Comparison of ENCODE assay signal across 28 cellular contexts in genomic region chr5:31990296-31990695, GRCh38.
A peak's percentile ranks its signal among the peaks of the same experiment; 100 is the strongest.
DNase-seq lines count a peak whose midpoint lies in the region; ATAC-seq and TF ChIP-seq lines count a peak whose summit lies in the region.
"Had no signal": no experiment of that assay in that cellular context is flagged by ENCODE, and none has a peak within 500 bp of the region (broad histone marks: within the 10 kb centered on the region; RNA-seq: fewer than 3 reads in every experiment).

No MANE protein-coding gene starts in this region.

- peaks cover 33% of the 10 kb centered on the region for H3F3A ChIP-seq in DOHH2 (ENCODE audit: control insufficient read depth, insufficient read depth)

- no peaks in the 10 kb centered on the region for H3K27me3 ChIP-seq in DOHH2 (ENCODE audit: control insufficient read depth, low read length)
- H3K27me3 ChIP-seq: pancreas, Peyer's patch, right atrium auricular region, SJSA1, testis had no signal

- H4K20me1 ChIP-seq in DOHH2 (ENCODE audit: control insufficient read depth, insufficient read depth, low read depth, low read length), result no peaks in the 10 kb centered on the region

- ATAC-seq in HG03457 (IDR thresholded peaks at IDR 0.05; ENCODE audit: unreplicated experiment), result no peak
- ATAC-seq: activated CD4-positive, CD25-positive, alpha-beta regulatory T cell treated with anti-CD3 and anti-CD28 coated beads, Interleukin-2, amount 50 U/mL, for 24 hours; activated CD8-positive, alpha-beta T cell treated with anti-CD3 and anti-CD28 coated beads, Interleukin-2, amount 10 ng/mL, durations not matched to agents 7 days and 5 days; K562; left lobe of liver; natural killer cell; stimulated activated naive B cell treated with anti-CD40 and anti-IgM and Interleukin-4, amounts not matched to agents 10 μg/mL and 1 μg/mL and 100 μg/mL, for 72 hours; T-cell had no signal

- H3K9me2 ChIP-seq in DOHH2 (replicated peaks; ENCODE audit: control insufficient read depth, low read length), result no peaks in the 10 kb centered on the region

- no peak overlapping the region for H3K4me3 ChIP-seq in DOHH2 (ENCODE audit: low read length)
- H3K4me3 ChIP-seq: K562, pancreas, Peyer's patch, right atrium auricular region, SJSA1, testis had no signal

- H3K36me3 ChIP-seq in DOHH2 (ENCODE audit: control insufficient read depth, low read length), result peaks cover under 1% of the 10 kb centered on the region
- H3K36me3 ChIP-seq: pancreas, Peyer's patch, right atrium auricular region, SJSA1 had no signal

- peak overlapping the region; percentile 91 for H3K4me2 ChIP-seq in DOHH2 (ENCODE audit: low read length)

- peak; percentile 46 for DNase-seq in NCI-H446 treated with DMSO at 0.1 percent for 48 hours (lab: John Stamatoyannopoulos, UW)
- no peak for DNase-seq in epithelial cell of prostate (ENCODE audit: low read depth, low spot score)
- peak; percentile 47 for DNase-seq in renal cortical epithelial cell (ENCODE audit: low read depth)
- DNase-seq in stimulated activated naive CD4-positive, alpha-beta T cell (lab: John Stamatoyannopoulos, UW), result no peak
- no peak for DNase-seq in A172 (ENCODE audit: low spot score)
- DNase-seq: activated CD8-positive, alpha-beta T cell treated with anti-CD3 and anti-CD28 coated beads, Interleukin-2, amount 10 ng/mL, durations not matched to agents 7 days and 5 days; activated T-cell treated with anti-CD3 and anti-CD28 coated beads, Interleukin-2, amount 50 U/mL, for 1 hour; CD4-positive, CD25-positive, alpha-beta regulatory T cell; cortex of kidney; DMS153; GDM1; midbrain; natural killer cell; NCI-H1436; pancreas; Peyer's patch; stimulated activated CD4-positive, alpha-beta T cell treated with anti-CD3 and anti-CD28 coated beads, Interleukin-12 subunit alpha, Interleukin-12 subunit beta, amount 100 ng/mL, for 4 hours; stimulated activated CD4-positive, alpha-beta T cell treated with anti-CD3 and anti-CD28 coated beads, Interleukin-4, amount 100 ng/mL, for 24 hours; stimulated activated naive B cell treated with anti-CD40 and anti-IgM and Interleukin-4, amounts not matched to agents 10 μg/mL and 1 μg/mL and 100 μg/mL, for 72 hours; T-cell; testis had no signal

- H3K79me2 ChIP-seq in DOHH2 (ENCODE audit: control insufficient read depth, low read length), result peaks cover 5% of the 10 kb centered on the region

- TF ChIP-seq CTCF in DOHH2 (IDR thresholded peaks at IDR 0.05; ENCODE audit: low read depth, low read length, poor library complexity, severe bottlenecking), result no peak

- 0 out of 2 replicates have a peak, but pooled peaks cover 2% of the 10 kb centered on the region for H3K9me3 ChIP-seq in DOHH2 (ENCODE audit: control insufficient read depth, insufficient read depth, low read length)
- H3K9me3 ChIP-seq: pancreas, Peyer's patch, right atrium auricular region, testis had no signal

- H3K4me1 ChIP-seq in DOHH2 (ENCODE audit: control insufficient read depth, low read length), result peaks cover 69% of the 10 kb centered on the region
- H3K4me1 ChIP-seq: pancreas, Peyer's patch had no signal

- no peak overlapping the region for H3K27ac ChIP-seq in DOHH2 (ENCODE audit: low read depth, low read length)
- peak overlapping the region; percentile 3 for H3K27ac ChIP-seq in epithelial cell of prostate
- H3K27ac ChIP-seq: pancreas, Peyer's patch, right atrium auricular region, SJSA1, testis had no signal

Comparison
In these comparisons a context has a peak if more than half of its experiments do, and no peak if none do; other contexts are left out.
1. DNase-seq: peak in NCI-H446 treated with DMSO at 0.1 percent for 48 hours (single experiment) and renal cortical epithelial cell (single experiment); none in epithelial cell of prostate (single experiment), stimulated activated naive CD4-positive, alpha-beta T cell (0 of 6) and A172 (single experiment).